Comparison of ENCODE assay signal across 30 cellular contexts in genomic region chr3:68941055-68941454, GRCh38. TPM values are rescaled to one million over a fixed set of nuclear protein-coding genes. Genes with fewer than 3 reads are reported as not detected.
"Had no signal": no experiment of that assay in that cellular context is flagged by ENCODE, and none has a peak within 500 bp of the region (broad histone marks: within the 10 kb centered on the region; RNA-seq: fewer than 3 reads in every experiment).

No MANE protein-coding gene starts in this region.

- H3K27ac Mint-ChIP-seq: stimulated activated effector memory CD8-positive, alpha-beta T cell treated with anti-CD3 and anti-CD28 coated beads, Interleukin-12 subunit alpha, Interleukin-12 subunit beta, amount 100 ng/mL, for 72 hours; stimulated activated memory B cell treated with anti-CD40 and anti-IgM and Interleukin-4, amounts not matched to agents 10 μg/mL and 1 μg/mL and 100 μg/mL, for 72 hours; stimulated activated naive B cell treated with anti-CD40 and anti-IgM and Interleukin-4, amounts not matched to agents 10 μg/mL and 1 μg/mL and 100 μg/mL, for 72 hours; stimulated activated naive CD8-positive, alpha-beta T cell treated with anti-CD3 and anti-CD28 coated beads, Interleukin-15, amount 100 ng/mL, for 72 hours; stimulated activated naive CD8-positive, alpha-beta T cell treated with anti-CD3 and anti-CD28 coated beads, Interleukin-15, Interleukin-2, amounts not matched to agents 100 ng/mL and 50 ng/mL, for 24 hours; type B pancreatic cell had no signal

- H3K36me3 Mint-ChIP-seq: stimulated activated effector memory CD8-positive, alpha-beta T cell treated with anti-CD3 and anti-CD28 coated beads, Interleukin-12 subunit alpha, Interleukin-12 subunit beta, amount 100 ng/mL, for 72 hours; stimulated activated memory B cell treated with anti-CD40 and anti-IgM and Interleukin-4, amounts not matched to agents 10 μg/mL and 1 μg/mL and 100 μg/mL, for 72 hours; stimulated activated naive B cell treated with anti-CD40 and anti-IgM and Interleukin-4, amounts not matched to agents 10 μg/mL and 1 μg/mL and 100 μg/mL, for 72 hours; type B pancreatic cell had no signal

- H3K4me1 ChIP-seq: stomach, suprapubic skin, testis, thyroid gland, tibial artery, tibial nerve, transverse colon, upper lobe of left lung, upper lobe of right lung, uterus, vagina had no signal

- H3K27ac ChIP-seq: stomach, suprapubic skin, testis, thoracic aorta, thyroid gland, tibial artery, tibial nerve, transverse colon, upper lobe of left lung, upper lobe of right lung, uterus, vagina had no signal

- H3K36me3 ChIP-seq: stomach, suprapubic skin, thoracic aorta, thyroid gland, tibial artery, tibial nerve, transverse colon, upper lobe of left lung, upper lobe of right lung, uterus, vagina had no signal

- H3K4me1 Mint-ChIP-seq: stimulated activated effector memory CD8-positive, alpha-beta T cell treated with anti-CD3 and anti-CD28 coated beads, Interleukin-12 subunit alpha, Interleukin-12 subunit beta, amount 100 ng/mL, for 72 hours; stimulated activated memory B cell treated with anti-CD40 and anti-IgM and Interleukin-4, amounts not matched to agents 10 μg/mL and 1 μg/mL and 100 μg/mL, for 72 hours; stimulated activated naive B cell treated with anti-CD40 and anti-IgM and Interleukin-4, amounts not matched to agents 10 μg/mL and 1 μg/mL and 100 μg/mL, for 72 hours; stimulated activated naive CD8-positive, alpha-beta T cell treated with anti-CD3 and anti-CD28 coated beads, Interleukin-15, amount 100 ng/mL, for 72 hours had no signal

- H3K4me3 ChIP-seq: stomach, suprapubic skin, testis, thoracic aorta, thyroid gland, tibial artery, tibial nerve, transverse colon, upper lobe of left lung, upper lobe of right lung, uterus, vagina had no signal

- DNase-seq: stimulated activated CD4-positive, alpha-beta T cell treated with anti-CD3 and anti-CD28 coated beads, Interleukin-2, amount 100 ng/mL, for 48 hours; stimulated activated CD4-positive, alpha-beta T cell treated with anti-CD3 and anti-CD28 coated beads, Interleukin-4, amount 100 ng/mL, for 1 hour; stimulated activated CD4-positive, alpha-beta T cell treated with anti-CD3 and anti-CD28 coated beads, Interleukin-4, amount 100 ng/mL, for 24 hours; stimulated activated CD4-positive, alpha-beta T cell treated with anti-CD3 and anti-CD28 coated beads, Interleukin-4, amount 100 ng/mL, for 4 hours; stimulated activated CD8-positive, alpha-beta memory T cell treated with anti-CD3 and anti-CD28 coated beads, Interleukin-4, amount 100 ng/mL, for 48 hours; stimulated activated naive B cell treated with anti-CD40 and anti-IgM and Interleukin-4, amounts not matched to agents 10 μg/mL and 1 μg/mL and 100 μg/mL, for 72 hours; stimulated activated naive CD4-positive, alpha-beta T cell; stimulated activated naive CD4-positive, alpha-beta T cell treated with Interleukin-2 at 50 U/mL for 16 hours; stimulated activated naive CD8-positive, alpha-beta T cell treated with anti-CD3 and anti-CD28 coated beads, Interleukin-15, amount 100 ng/mL, for 72 hours; stimulated activated naive CD8-positive, alpha-beta T cell treated with anti-CD3 and anti-CD28 coated beads, Interleukin-15, Interleukin-2, amounts not matched to agents 100 U/mL and 50 U/mL, for 24 hours; stomach; substantia nigra; testis; thyroid gland; tibial artery; transverse colon; upper lobe of left lung; upper lobe of right lung; uterus had no signal

- H3K4me3 Mint-ChIP-seq: stimulated activated effector memory CD8-positive, alpha-beta T cell treated with anti-CD3 and anti-CD28 coated beads, Interleukin-12 subunit alpha, Interleukin-12 subunit beta, amount 100 ng/mL, for 72 hours; stimulated activated memory B cell treated with anti-CD40 and anti-IgM and Interleukin-4, amounts not matched to agents 10 μg/mL and 1 μg/mL and 100 μg/mL, for 72 hours; stimulated activated naive B cell treated with anti-CD40 and anti-IgM and Interleukin-4, amounts not matched to agents 10 μg/mL and 1 μg/mL and 100 μg/mL, for 72 hours; stimulated activated naive CD8-positive, alpha-beta T cell treated with anti-CD3 and anti-CD28 coated beads, Interleukin-15, amount 100 ng/mL, for 72 hours; stimulated activated naive CD8-positive, alpha-beta T cell treated with anti-CD3 and anti-CD28 coated beads, Interleukin-15, Interleukin-2, amounts not matched to agents 100 ng/mL and 50 ng/mL, for 24 hours; type B pancreatic cell had no signal

- H3K9me3 Mint-ChIP-seq: stimulated activated effector memory CD8-positive, alpha-beta T cell treated with anti-CD3 and anti-CD28 coated beads, Interleukin-12 subunit alpha, Interleukin-12 subunit beta, amount 100 ng/mL, for 72 hours; stimulated activated memory B cell treated with anti-CD40 and anti-IgM and Interleukin-4, amounts not matched to agents 10 μg/mL and 1 μg/mL and 100 μg/mL, for 72 hours; stimulated activated naive B cell treated with anti-CD40 and anti-IgM and Interleukin-4, amounts not matched to agents 10 μg/mL and 1 μg/mL and 100 μg/mL, for 72 hours; stimulated activated naive CD8-positive, alpha-beta T cell treated with anti-CD3 and anti-CD28 coated beads, Interleukin-15, amount 100 ng/mL, for 72 hours; stimulated activated naive CD8-positive, alpha-beta T cell treated with anti-CD3 and anti-CD28 coated beads, Interleukin-15, Interleukin-2, amounts not matched to agents 100 ng/mL and 50 ng/mL, for 24 hours; type B pancreatic cell had no signal

- H3K9me3 ChIP-seq: stomach, suprapubic skin, testis, thoracic aorta, thyroid gland, tibial artery, tibial nerve, transverse colon, upper lobe of left lung, upper lobe of right lung, uterus, vagina had no signal

- H3K27me3 ChIP-seq: testis, thyroid gland, tibial nerve, upper lobe of left lung, uterus, vagina had no signal

- ATAC-seq: stimulated activated effector memory CD8-positive, alpha-beta T cell treated with anti-CD3 and anti-CD28 coated beads, Interleukin-12 subunit alpha, Interleukin-12 subunit beta, amount 100 ng/mL, for 72 hours; stimulated activated memory B cell treated with anti-CD40 and anti-IgM and Interleukin-4, amounts not matched to agents 10 μg/mL and 1 μg/mL and 100 μg/mL, for 72 hours; stimulated activated naive B cell treated with anti-CD40 and anti-IgM and Interleukin-4, amounts not matched to agents 10 μg/mL and 1 μg/mL and 100 μg/mL, for 72 hours; stimulated activated naive CD8-positive, alpha-beta T cell treated with anti-CD3 and anti-CD28 coated beads, Interleukin-15, amount 100 ng/mL, for 72 hours; stimulated activated naive CD8-positive, alpha-beta T cell treated with anti-CD3 and anti-CD28 coated beads, Interleukin-15, Interleukin-2, amounts not matched to agents 100 U/mL and 50 U/mL, for 24 hours; upper lobe of right lung had no signal

RNA-seq across cellular contexts. Expression of gene TAFA4, which starts 8.7 kb away (rescaled TPM):
- total RNA-seq: subcutaneous adipose tissue, suprapubic skin, thoracic aorta, thyroid gland, tibial nerve, transverse colon, upper lobe of right lung, ureter, urinary bladder had no signal
